ENCODE assay signal across 8 cellular contexts in the genomic region with DNA sequence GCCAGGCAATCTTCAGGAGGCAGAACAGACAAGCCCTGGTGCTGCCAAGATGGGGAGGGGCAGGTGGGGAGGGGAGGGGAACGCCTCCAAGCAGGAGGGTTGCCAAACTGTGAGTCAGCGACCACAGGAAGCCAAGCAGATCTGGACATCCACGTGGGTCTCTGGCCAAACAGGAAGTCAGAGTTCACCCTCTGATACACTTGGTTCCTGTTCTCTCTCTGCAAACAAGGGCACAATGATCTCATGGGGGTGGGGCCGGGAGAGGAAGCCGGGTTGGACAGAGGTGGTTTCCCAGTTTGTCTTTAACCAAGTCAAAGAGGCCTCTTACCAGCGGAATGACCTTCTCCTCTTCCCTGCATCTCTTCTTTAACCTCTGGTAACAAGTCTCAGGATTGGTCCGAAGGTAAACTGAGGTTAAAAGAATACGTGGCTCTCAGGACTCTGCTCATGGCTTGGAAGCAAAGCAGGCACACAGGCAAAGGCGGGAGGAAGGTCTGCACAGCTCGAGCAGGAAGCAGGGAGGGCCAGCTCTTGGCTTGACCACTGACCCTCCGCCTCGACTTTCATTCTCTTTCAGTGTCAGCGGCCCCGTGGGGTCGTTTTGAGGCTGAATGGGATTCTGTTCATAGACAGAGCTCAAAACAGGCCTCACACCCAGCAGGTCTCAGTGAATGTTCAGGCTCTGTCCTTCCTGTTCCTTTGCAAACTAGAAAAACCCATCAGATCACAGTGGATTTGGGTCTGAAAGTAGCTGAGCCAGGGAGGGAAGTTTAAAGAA. TPM values are rescaled to one million over a fixed set of nuclear protein-coding genes. Genes with fewer than 3 reads are reported as not detected.
A peak's percentile ranks its signal among the peaks of the same experiment; 100 is the strongest.
DNase-seq lines count a peak whose midpoint lies in the region; ATAC-seq, FAIRE-seq and TF ChIP-seq lines count a peak whose summit lies in the region.

No MANE protein-coding gene starts in this region.

- H3K79me2 ChIP-seq in KMS-11 (ENCODE audit: insufficient read depth, low read depth) (no peaks in the 10 kb centered on the region), GM12878 (ENCODE audit: control insufficient read depth, insufficient read depth, low read length) (no peaks in the 10 kb centered on the region)

- peak; percentile 98 for ATAC-seq in GM21737 (IDR thresholded peaks at IDR 0.05; ENCODE audit: unreplicated experiment)
- peak; percentile 95 for ATAC-seq in GM12878

- POLR2A ChIA-PET in GM12878 (lab: Charles Lee) = interaction anchor here (0.7 to 1.2 kb wide), 3 partner anchors 23 to 45 kb away, joined by 3 to 5 read pairs (median 4); no protein-coding TSS in a partner anchor

- TF ChIP-seq EP300 in GM12878 (IDR thresholded peaks at IDR 0.05; ENCODE audit: borderline replicate concordance in 1 of 2, control insufficient read depth in 1 of 2, low read depth in 2 of 2, low read length in 2 of 2) = peak; percentile 70 to 75

- H3K4me2 ChIP-seq in KMS-11 (peak overlapping the region; percentile 97), GM12878 (ENCODE audit: control insufficient read depth, insufficient read depth) (peak overlapping the region; percentile 99)

- CTCF ChIA-PET in GM12878 (lab: Yijun Ruan, JAX) = interaction anchor here (0.7 to 1.7 kb wide), 7 partner anchors 35 to 175 kb away, joined by 3 to 6 read pairs (median 4); a partner anchor contains a TSS

- intact Hi-C loops in GM12878 (cut with micrococcal nuclease; ENCODE audit: unreplicated experiment) = loop anchor here (2.0 kb wide), 2 partner anchors 34 to 88 kb away; a partner anchor contains a TSS

- no peaks in the 10 kb centered on the region for H3K9me3 ChIP-seq in GM12878 (replicated peaks; ENCODE audit: control insufficient read depth, insufficient read depth, low read length)
- H3K9me3 ChIP-seq in small intestine (ENCODE audit: control insufficient read depth, low read depth) = no peaks in the 10 kb centered on the region

- FAIRE-seq in GM12878 (lab: Jason Lieb, UNC) (peak; percentile 99), small intestine (lab: Jason Lieb, UNC) (no peak)

- DNase-seq in DMS79 treated with DMSO at 0.1 percent for 48 hours (lab: John Stamatoyannopoulos, UW) (peak; percentile 50), T-helper 22 cell (ENCODE audit: low read depth) (peak; percentile 78), GM12878 (ENCODE audit: low read depth, low spot score) (peak; percentile 98), iPS-NIHi11 (ENCODE audit: low spot score) (peak; percentile 73), small intestine (peak; percentile 100), NCI-H345 treated with DMSO at 0.1 percent for 48 hours (lab: John Stamatoyannopoulos, UW; ENCODE audit: unreplicated experiment) (no peak)

- BruUV-seq in GM12878 (replicated peaks; lab: Mats Ljungman, UMichigan) = TSS peak; percentile 92

- RAD21 ChIA-PET in GM12878 (lab: Charles Lee; ENCODE audit: unreplicated experiment) = interaction anchor here (0.8 to 1.7 kb wide), 6 partner anchors 8 to 111 kb away, joined by 3 to 8 read pairs (median 4); a partner anchor contains a TSS

- 0 out of 2 replicates have a peak, but pooled peaks have one; percentile 0 for TF ChIP-seq RAD21 in GM12878 (IDR thresholded peaks at IDR 0.05; ENCODE audit: insufficient read depth, low read depth, low read length)

- H3K36me3 ChIP-seq in KMS-11 (ENCODE audit: insufficient read depth) = no peaks in the 10 kb centered on the region
- H3K36me3 ChIP-seq in GM12878 (ENCODE audit: control insufficient read depth in 2 of 2, insufficient read depth in 2 of 2, low read length in 1 of 2) = no peaks in the 10 kb centered on the region; a peak in 1 of 4 replicates
- H3K36me3 ChIP-seq in small intestine (ENCODE audit: control insufficient read depth in 2 of 2, insufficient read depth in 2 of 2, low read length in 2 of 2) = no peaks in the 10 kb centered on the region

- SMC1A ChIA-PET in GM12878 (lab: Charles Lee; ENCODE audit: uncharacterized antibody, unreplicated experiment) = interaction anchor here (0.8 to 2.5 kb wide), 10 partner anchors 9 to 112 kb away, joined by 3 to 19 read pairs (median 4); a partner anchor contains a TSS

- H3K27ac ChIP-seq in KMS-11 (peak overlapping the region; percentile 98), GM12878 (ENCODE audit: control insufficient read depth, insufficient read depth) (peak overlapping the region; percentile 84), small intestine (ENCODE audit: low read depth in 1 of 2, low read length in 1 of 2) (peak overlapping the region; percentile 96 to 98)

- H3K9ac ChIP-seq in KMS-11 = peak overlapping the region; percentile 84
- peak overlapping the region; percentile 65 for H3K9ac ChIP-seq in GM12878 (ENCODE audit: control insufficient read depth, insufficient read depth, low read length)

- no peaks in the 10 kb centered on the region for H4K20me1 ChIP-seq in KMS-11 (ENCODE audit: insufficient read depth)
- no peaks in the 10 kb centered on the region for H4K20me1 ChIP-seq in GM12878 (ENCODE audit: control insufficient read depth, insufficient read depth)

- 5% methylated on average over 15 of the region's 15 CpGs for WGBS in GM12878 (ENCODE audit: insufficient coverage, insufficient replicate concordance, low lambda C conversion rate, missing lambda C conversion rate)
- 13 to 14% (median 13%) methylated on average over 15 of the region's 15 CpGs for WGBS in small intestine, 3 donors

- peak overlapping the region; percentile 35 for H2AFZ ChIP-seq in KMS-11 (ENCODE audit: low read depth)
- H2AFZ ChIP-seq in GM12878 (ENCODE audit: control insufficient read depth, low read depth, low read length) = peak overlapping the region; percentile 52

- H3K4me3 ChIP-seq in KMS-11 (IDR thresholded peaks at IDR 0.05; ENCODE audit: insufficient read depth, low read depth, low read length) (no peak overlapping the region), GM12878 (peak overlapping the region; percentile 11; the same call in 1 of the 2 replicates), small intestine (ENCODE audit: low read depth in 1 of 2, low read length in 2 of 2) (no peak overlapping the region)

- no peak; the same call in 1 of the 2 replicates for TF ChIP-seq POLR2A in GM12878 (IDR thresholded peaks at IDR 0.05; ENCODE audit: low read depth, low read length)

- in situ Hi-C loops in GM12878 (cut with MboI) = no loop called here

- H3K27me3 ChIP-seq in KMS-11 (ENCODE audit: insufficient read depth, low read depth) = no peaks in the 10 kb centered on the region
- H3K27me3 ChIP-seq in GM12878 (replicated peaks in 1 of 2; ENCODE audit: control insufficient read depth in 2 of 2, insufficient read depth in 2 of 2, low read length in 1 of 2) = no peaks in the 10 kb centered on the region
- no peaks in the 10 kb centered on the region for H3K27me3 ChIP-seq in small intestine (ENCODE audit: control insufficient read depth in 2 of 2, insufficient read depth in 2 of 2, low read length in 2 of 2)

- H3K4me1 ChIP-seq in KMS-11 (ENCODE audit: low read depth, poor library complexity, severe bottlenecking) (peaks cover 65% of the 10 kb centered on the region), GM12878 (ENCODE audit: control insufficient read depth, insufficient read depth, low read length) (peaks cover 50% of the 10 kb centered on the region), small intestine (ENCODE audit: control insufficient read depth in 2 of 2, insufficient read depth in 1 of 2, low read depth in 1 of 2, low read length in 1 of 2) (peaks cover 0 to 19% of the 10 kb centered on the region in 2 donors)

- TF ChIP-seq CTCF in KMS-11 (conservative IDR thresholded peaks at IDR 0.05; ENCODE audit: low read depth, low read length) (no peak), GM12878 (IDR thresholded peaks at IDR 0.05 in 2 of 3, conservative IDR thresholded peaks at IDR 0.05 in 1 of 3; ENCODE audit: control insufficient read depth in 2 of 3, extremely low read depth in 1 of 3, insufficient read depth in 1 of 3, low read depth in 3 of 3, low read length in 3 of 3) (no peak)

RNA-seq across cellular contexts. Expression of a gene that starts 32.9 kb away (rescaled TPM):
- total RNA-seq in GM12878 (2013; cell fraction: nucleolus; rRNA removed) = 8.2 and 8.6 TPM in 2 replicates
- 2.5 and 4.6 TPM in 2 replicates for total RNA-seq in GM12878 (2014; rRNA removed)
- 2.8 and 3.5 TPM in 2 replicates for total RNA-seq in GM12878 (2014; rRNA removed; fragmentation: Illumina TruSeq; extraction: Trizol)
- total RNA-seq in GM12878 (2021) = 3.4 and 3.5 TPM in 2 replicates
- polyA plus RNA-seq in GM12878 (2011; ENCODE audit: low read depth) = 2.8 TPM
- polyA plus RNA-seq in GM12878 (2011; rRNA removed) = 12.4 and 16.1 TPM in 2 replicates
- 9.7 and 10.5 TPM in 2 replicates for polyA plus RNA-seq in GM12878 (2011; cell fraction: cytosol; rRNA removed)
- 24.8 and 27.5 TPM in 2 replicates for polyA plus RNA-seq in GM12878 (2011; cell fraction: nucleus; rRNA removed)
- 4.2 and 4.6 TPM in 2 replicates for polyA plus RNA-seq in GM12878 (2012)
- polyA plus RNA-seq in GM12878 (2014; fragmentation: Illumina TruSeq; extraction: Trizol) = 2.6 and 4.5 TPM in 2 replicates
- polyA plus RNA-seq in GM12878 (2014; fragmentation: Nextera tagmentation; extraction: Ambion mirVana) = 1 to 10 TPM; 1.3 TPM
- polyA plus RNA-seq in GM12878 (2014; rRNA removed) = 3.2 and 4.0 TPM in 2 replicates
- polyA plus RNA-seq in GM12878 (2016; fragmentation: Nextera tagmentation; extraction: Ambion mirVana) = 1 to 10 TPM; 3.3 to 5.1 TPM
- 13.9 and 19.0 TPM in 2 replicates for polyA minus RNA-seq in GM12878 (2011; rRNA and poly(A)+ RNA removed)
- 1.5 and 4.0 TPM in 2 replicates for polyA minus RNA-seq in GM12878 (2011; cell fraction: cytosol; rRNA and poly(A)+ RNA removed)
- 6.3 and 9.0 TPM in 2 replicates for polyA minus RNA-seq in GM12878 (2011; cell fraction: nucleus; rRNA and poly(A)+ RNA removed)
- 10 to 100 TPM in 2 of 3 donors, 1 to 10 TPM in 1; 9.2 to 14.1 (median 11.2) TPM for polyA plus RNA-seq in small intestine

RNA-seq across cellular contexts. Expression of a gene that starts 35.4 kb away (rescaled TPM):
- 15.8 and 18.7 TPM in 2 replicates for total RNA-seq in GM12878 (2013; cell fraction: nucleolus; rRNA removed)
- 56.8 and 61.6 TPM in 2 replicates for total RNA-seq in GM12878 (2014; rRNA removed)
- total RNA-seq in GM12878 (2014; rRNA removed; fragmentation: Illumina TruSeq; extraction: Trizol) = 46.7 and 47.1 TPM in 2 replicates
- 40.1 and 40.8 TPM in 2 replicates for total RNA-seq in GM12878 (2021)
- 41.0 TPM for polyA plus RNA-seq in GM12878 (2011; ENCODE audit: low read depth)
- polyA plus RNA-seq in GM12878 (2011; rRNA removed) = 117 and 152 TPM in 2 replicates
- 213 and 224 TPM in 2 replicates for polyA plus RNA-seq in GM12878 (2011; cell fraction: cytosol; rRNA removed)
- polyA plus RNA-seq in GM12878 (2011; cell fraction: nucleus; rRNA removed) = 81.0 and 88.5 TPM in 2 replicates
- 46.6 and 59.5 TPM in 2 replicates for polyA plus RNA-seq in GM12878 (2012)
- polyA plus RNA-seq in GM12878 (2014; fragmentation: Illumina TruSeq; extraction: Trizol) = 24.0 and 60.0 TPM in 2 replicates
- 100 to 1,000 TPM; 181 to 193 TPM for polyA plus RNA-seq in GM12878 (2014; fragmentation: Nextera tagmentation; extraction: Ambion mirVana)
- polyA plus RNA-seq in GM12878 (2014; rRNA removed) = 75.6 and 80.0 TPM in 2 replicates
- 100 to 1,000 TPM; 142 to 143 TPM for polyA plus RNA-seq in GM12878 (2016; fragmentation: Nextera tagmentation; extraction: Ambion mirVana)
- 46.0 and 47.9 TPM in 2 replicates for polyA minus RNA-seq in GM12878 (2011; rRNA and poly(A)+ RNA removed)
- 18.3 and 23.1 TPM in 2 replicates for polyA minus RNA-seq in GM12878 (2011; cell fraction: cytosol; rRNA and poly(A)+ RNA removed)
- 11.4 and 13.1 TPM in 2 replicates for polyA minus RNA-seq in GM12878 (2011; cell fraction: nucleus; rRNA and poly(A)+ RNA removed)
- polyA plus RNA-seq in small intestine = 10 to 100 TPM; 26.8 to 55.1 (median 44.0) TPM

RNA-seq across cellular contexts. Expression of a gene that starts 49.2 kb away (rescaled TPM):
- total RNA-seq in GM12878 (2013; cell fraction: nucleolus; rRNA removed) = 3.7 and 4.3 TPM in 2 replicates
- total RNA-seq in GM12878 (2014; rRNA removed) (0.60 and 1.8 TPM in 2 replicates), GM12878 (2014; rRNA removed; fragmentation: Illumina TruSeq; extraction: Trizol) (0.67 and 0.69 TPM in 2 replicates), GM12878 (2021) (3.0 TPM in 2 replicates)
- polyA plus RNA-seq in GM12878 (2011; ENCODE audit: low read depth) = not detected
- polyA plus RNA-seq in GM12878 (2011; rRNA removed) (0.65 and 1.2 TPM in 2 replicates), GM12878 (2014; fragmentation: Illumina TruSeq; extraction: Trizol) (0.09 TPM in 1 of 2 replicates, not detected in the other), GM12878 (2014; fragmentation: Nextera tagmentation; extraction: Ambion mirVana) (not detected), GM12878 (2014; rRNA removed) (1.00 and 1.3 TPM in 2 replicates), GM12878 (2016; fragmentation: Nextera tagmentation; extraction: Ambion mirVana) (1 to 10 TPM; 1.6 to 1.7 TPM), small intestine (under 1 TPM in 1 of 3 donors, not detected in 2; 0.36 TPM)
- 2.1 and 2.9 TPM in 2 replicates for polyA plus RNA-seq in GM12878 (2011; cell fraction: cytosol; rRNA removed)
- polyA plus RNA-seq in GM12878 (2011; cell fraction: nucleus; rRNA removed) = 2.5 and 4.3 TPM in 2 replicates
- polyA plus RNA-seq in GM12878 (2012) = 0.41 and 0.51 TPM in 2 replicates
- polyA minus RNA-seq in GM12878 (2011; rRNA and poly(A)+ RNA removed) = 0.80 and 1.9 TPM in 2 replicates
- 1.2 and 1.5 TPM in 2 replicates for polyA minus RNA-seq in GM12878 (2011; cell fraction: cytosol; rRNA and poly(A)+ RNA removed)
- 2.3 and 6.2 TPM in 2 replicates for polyA minus RNA-seq in GM12878 (2011; cell fraction: nucleus; rRNA and poly(A)+ RNA removed)
